Comparison of ENCODE assay signal across 16 cellular contexts in genomic region chr2:46142546-46143329, GRCh38.
DNase-seq lines count a peak whose midpoint lies in the region; ATAC-seq and TF ChIP-seq lines count a peak whose summit lies in the region.
"Had no signal": no experiment of that assay in that cellular context is flagged by ENCODE, and none has a peak within 500 bp of the region (broad histone marks: within the 10 kb centered on the region; RNA-seq: fewer than 3 reads in every experiment).

No MANE protein-coding gene starts in this region.

- no peaks in the 10 kb centered on the region for H3K27me3 ChIP-seq in RWPE2 (ENCODE audit: insufficient read depth, poor library complexity, severe bottlenecking)
- no peaks in the 10 kb centered on the region for H3K27me3 ChIP-seq in left lung
- H3K27me3 ChIP-seq in stomach, result no peaks in the 10 kb centered on the region
- no peaks in the 10 kb centered on the region for H3K27me3 ChIP-seq in A673 (replicated peaks; ENCODE audit: insufficient read depth, low read depth, low read length, poor library complexity)

- H3K9me3 ChIP-seq in RWPE2 (ENCODE audit: severe bottlenecking), result no peaks in the 10 kb centered on the region
- H3K9me3 ChIP-seq in left lung, result no peaks in the 10 kb centered on the region
- H3K9me3 ChIP-seq in stomach, result no peaks in the 10 kb centered on the region
- no peaks in the 10 kb centered on the region for H3K9me3 ChIP-seq in A673 (ENCODE audit: low read depth, low read length, poor library complexity, severe bottlenecking)
- H3K9me3 ChIP-seq: thoracic aorta had no signal

- no TSS peak for BruUV-seq in A673 (replicated peaks; lab: Mats Ljungman, UMichigan)

- TF ChIP-seq POLR2A in stomach (IDR thresholded peaks at IDR 0.05), result no peak

- no peak for TF ChIP-seq EP300 in stomach (IDR thresholded peaks at IDR 0.05)

- CTCF ChIA-PET in A673 (lab: Charles Lee), result no interaction called here

- ATAC-seq in RWPE2 (ENCODE audit: low read depth) (peak; percentile 79), left lung (peak; percentile 62)

- WGBS in stomach, 5 donors, result 80 to 94% (median 90%) methylated on average over 5 of the region's 5 CpGs

- intact Hi-C loops in left lung (cut with DNase I) (no loop called here), stomach (cut with DNase I; ENCODE audit: low total_unique reads) (no loop called here), A673 (cut with micrococcal nuclease; ENCODE audit: unreplicated experiment) (no loop called here)

- TF ChIP-seq CTCF in RWPE2 (IDR thresholded peaks at IDR 0.05; ENCODE audit: poor library complexity, severe bottlenecking), result no peak
- no peak for TF ChIP-seq CTCF in left lung (IDR thresholded peaks at IDR 0.05)
- TF ChIP-seq CTCF in stomach (IDR thresholded peaks at IDR 0.05), result no peak
- TF ChIP-seq CTCF in A673 (conservative IDR thresholded peaks at IDR 0.05; ENCODE audit: low read depth, low read length), result no peak

- no peaks in the 10 kb centered on the region for H3K36me3 ChIP-seq in RWPE2 (ENCODE audit: low read depth)
- H3K36me3 ChIP-seq in left lung, result peaks cover 0 to under 1% of the 10 kb centered on the region in 2 donors
- peaks cover 0 to 27% (median 11%) of the 10 kb centered on the region in 4 donors for H3K36me3 ChIP-seq in stomach
- no peaks in the 10 kb centered on the region for H3K36me3 ChIP-seq in A673 (ENCODE audit: insufficient read depth, low read length, poor library complexity, severe bottlenecking)
- H3K36me3 ChIP-seq: thoracic aorta had no signal

- POLR2A ChIA-PET in A673 (lab: Charles Lee; ENCODE audit: low non-redundant PET), result no interaction called here

- peak; percentile 51 for DNase-seq in activated effector memory CD4-positive, alpha-beta T cell treated with anti-CD3 and anti-CD28 coated beads, Interleukin-2, amount 50 U/mL, for 16 hours
- DNase-seq in activated effector memory CD4-positive, alpha-beta T cell treated with Interleukin-2 at 50 U/mL for 16 hours, result no peak
- DNase-seq in RWPE2 (ENCODE audit: low spot score), result no peak
- no peak for DNase-seq in left lung
- DNase-seq in stomach, result peak; percentile 36
- no peak for DNase-seq in GDM1 (lab: John Stamatoyannopoulos, UW)
- DNase-seq in A673 (ENCODE audit: low spot score), result no peak
- DNase-seq in NCI-H1417 (lab: John Stamatoyannopoulos, UW), result no peak
- DNase-seq: activated naive CD4-positive, alpha-beta T cell treated with anti-CD3 and anti-CD28 coated beads, Interleukin-2, amount 10 ng/mL, durations not matched to agents 7 days and 5 days; DMS 273 treated with DMSO at 0.1 percent for 48 hours; kidney glomerular epithelial cell; NCI-H2029 treated with DMSO at 0.1 percent for 48 hours; NCI-H774; nephron progenitor cell; SHP77 had no signal

- H3K4me1 ChIP-seq in RWPE2 (ENCODE audit: insufficient read depth, poor library complexity, severe bottlenecking) (peaks cover 11% of the 10 kb centered on the region), left lung (peaks cover 4 to 19% of the 10 kb centered on the region in 2 donors), stomach (peaks cover 12 to 20% (median 14%) of the 10 kb centered on the region in 4 donors), A673 (ENCODE audit: insufficient read depth, low read length, poor library complexity, severe bottlenecking) (no peaks in the 10 kb centered on the region)

- no peak overlapping the region for H3K4me3 ChIP-seq in RWPE2 (ENCODE audit: severe bottlenecking)
- H3K4me3 ChIP-seq in left lung, result no peak overlapping the region
- H3K4me3 ChIP-seq in stomach, result no peak overlapping the region
- H3K4me3 ChIP-seq in A673 (ENCODE audit: low read depth, low read length, poor library complexity, severe bottlenecking), result no peak overlapping the region
- H3K4me3 ChIP-seq: thoracic aorta had no signal

- H3K27ac ChIP-seq in RWPE2 (ENCODE audit: poor library complexity, severe bottlenecking), result no peak overlapping the region
- peak overlapping the region in 1 of 2 donors; percentile 35 for H3K27ac ChIP-seq in left lung
- H3K27ac ChIP-seq in stomach, result peak overlapping the region in 1 of 5 donors; percentile 5
- H3K27ac ChIP-seq in A673 (ENCODE audit: low read depth, low read length, poor library complexity, severe bottlenecking), result no peak overlapping the region
- H3K27ac ChIP-seq: thoracic aorta had no signal

Comparison
In these comparisons a context has a peak if more than half of its experiments do, and no peak if none do; other contexts are left out.
1. DNase-seq: peak in activated effector memory CD4-positive, alpha-beta T cell treated with anti-CD3 and anti-CD28 coated beads, Interleukin-2, amount 50 U/mL, for 16 hours (single experiment) and stomach (single experiment); none in activated effector memory CD4-positive, alpha-beta T cell treated with Interleukin-2 at 50 U/mL for 16 hours (single experiment), RWPE2 (single experiment), left lung (0 of 2), GDM1 (single experiment), A673 (single experiment) and NCI-H1417 (0 of 3).